In the genomic region with DNA sequence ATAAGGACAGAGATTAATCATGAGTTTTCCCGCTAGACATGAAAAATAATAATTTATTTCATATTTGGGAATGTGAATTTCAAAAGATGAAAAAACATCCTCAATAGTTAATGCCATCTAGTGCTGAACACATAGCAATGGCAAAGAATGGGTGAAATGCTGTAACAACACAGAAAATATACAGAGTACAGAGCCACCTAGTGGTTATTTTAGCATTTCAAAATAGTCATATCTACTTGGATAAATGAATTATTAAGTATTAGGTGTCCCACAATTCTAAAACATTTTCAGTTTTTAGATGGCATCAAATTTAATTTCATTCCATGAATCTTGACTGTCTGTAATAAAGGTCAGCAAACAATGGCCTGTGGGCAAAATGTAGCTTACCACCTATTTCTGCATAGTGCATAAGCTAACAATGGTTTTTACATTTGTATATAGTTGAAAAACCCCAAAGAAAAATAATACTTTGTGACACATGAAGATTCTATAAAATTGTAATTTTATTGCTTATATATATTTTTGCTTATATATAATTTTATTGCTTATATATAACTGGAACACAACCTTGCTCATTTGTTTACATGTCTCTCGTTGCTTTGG, we compare ENCODE assay signal across 8 cellular contexts.
DNase-seq lines count a peak whose midpoint lies in the region; ATAC-seq, FAIRE-seq and TF ChIP-seq lines count a peak whose summit lies in the region.

No MANE protein-coding gene starts in this region.

- DNase-seq in Calu3 (no peak), GM23338 (ENCODE audit: low spot score) (peak; percentile 28), NCI-H1694 treated with DMSO at 0.1 percent for 48 hours (lab: John Stamatoyannopoulos, UW) (peak; percentile 27), K562 (ENCODE audit: extremely low read depth in 1 of 4, low spot score in 3 of 4) (peak; percentile 1 to 12 (median 7)), mesothelial cell of epicardium (ENCODE audit: low spot score in 2 of 2, unreplicated experiment in 2 of 2) (no peak), NCI-H146 (lab: John Stamatoyannopoulos, UW) (no peak), gastrocnemius medialis (no peak)

- H3K27me3 Mint-ChIP-seq in Calu3 (ENCODE audit: unreplicated experiment) (no peaks in the 10 kb centered on the region), GM23338 (ENCODE audit: insufficient read depth, low read depth, poor library complexity) (peaks cover 2% of the 10 kb centered on the region), mesothelial cell of epicardium (ENCODE audit: low read depth) (peaks cover 1% of the 10 kb centered on the region)

- intact Hi-C loops in Calu3 (cut with micrococcal nuclease; ENCODE audit: unreplicated experiment) (no loop called here), K562 (cut with micrococcal nuclease) (no loop called here), gastrocnemius medialis (cut with DNase I; ENCODE audit: low total_unique reads) (no loop called here)

- in situ Hi-C loops in K562 (cut with MboI) = no loop called here
- in situ Hi-C loops in gastrocnemius medialis (cut with MboI; ENCODE audit: low sequenced_read_pairs in 4 of 4) = no loop called here

- H3K9me3 ChIP-seq in K562 (replicated peaks; ENCODE audit: control insufficient read depth, insufficient read depth, low read depth, low read length) (no peaks in the 10 kb centered on the region), gastrocnemius medialis (no peaks in the 10 kb centered on the region)

- TF ChIP-seq POLR2A in K562 (conservative IDR thresholded peaks at IDR 0.05) = no peak
- TF ChIP-seq POLR2A in gastrocnemius medialis (IDR thresholded peaks at IDR 0.05) = no peak

- H3K4me2 ChIP-seq in GM23338 (no peak overlapping the region), K562 (ENCODE audit: insufficient read depth, low read length) (no peak overlapping the region)

- H4K20me1 ChIP-seq in GM23338 (replicated peaks; ENCODE audit: insufficient read depth) (no peaks in the 10 kb centered on the region), K562 (replicated peaks; ENCODE audit: control insufficient read depth, insufficient read depth, low read length) (no peaks in the 10 kb centered on the region)

- H3K4me3 Mint-ChIP-seq in Calu3 (ENCODE audit: low read depth, unreplicated experiment) (no peak overlapping the region), GM23338 (no peak overlapping the region), mesothelial cell of epicardium (no peak overlapping the region)

- H3K9me1 ChIP-seq in K562 (ENCODE audit: control insufficient read depth, insufficient read depth, low read length) = no peaks in the 10 kb centered on the region

- no peak for TF ChIP-seq EP300 in K562 (IDR thresholded peaks at IDR 0.05; ENCODE audit: low read length)

- H3F3A ChIP-seq in GM23338 (replicated peaks; ENCODE audit: low read depth) = no peaks in the 10 kb centered on the region

- H3K9me3 Mint-ChIP-seq in Calu3 (ENCODE audit: low read depth, unreplicated experiment) (no peaks in the 10 kb centered on the region), GM23338 (peaks cover 17% of the 10 kb centered on the region), mesothelial cell of epicardium (peaks cover 18% of the 10 kb centered on the region)

- ATAC-seq in GM23338 (no peak), K562 (no peak), HG02571 (IDR thresholded peaks at IDR 0.05; ENCODE audit: unreplicated experiment) (no peak), gastrocnemius medialis (no peak)

- H3K4me3 ChIP-seq in GM23338 (no peak overlapping the region), K562 (no peak overlapping the region), gastrocnemius medialis (no peak overlapping the region)

- H3K27ac Mint-ChIP-seq in Calu3 (ENCODE audit: unreplicated experiment) (no peak overlapping the region), GM23338 (no peak overlapping the region), mesothelial cell of epicardium (no peak overlapping the region)

- H3K36me3 Mint-ChIP-seq in Calu3 (ENCODE audit: insufficient read depth, unreplicated experiment) (no peaks in the 10 kb centered on the region), GM23338 (ENCODE audit: low read depth) (peaks cover 7% of the 10 kb centered on the region), mesothelial cell of epicardium (no peaks in the 10 kb centered on the region)

- H3K36me3 ChIP-seq in GM23338 (ENCODE audit: insufficient read depth) (no peaks in the 10 kb centered on the region), K562 (ENCODE audit: control insufficient read depth, insufficient read depth, low read length) (no peaks in the 10 kb centered on the region), gastrocnemius medialis (no peaks in the 10 kb centered on the region)

- H3K27me3 ChIP-seq in GM23338 (ENCODE audit: insufficient read depth) (no peaks in the 10 kb centered on the region), K562 (ENCODE audit: control insufficient read depth in 2 of 2, insufficient read depth in 2 of 2, low read length in 2 of 2) (no peaks in the 10 kb centered on the region), gastrocnemius medialis (no peaks in the 10 kb centered on the region)

- POLR2A ChIA-PET in K562 (lab: Yijun Ruan, JAX) = no interaction called here

- no peaks in the 10 kb centered on the region for H3K79me2 ChIP-seq in GM23338 (replicated peaks; ENCODE audit: insufficient read depth)
- no peaks in the 10 kb centered on the region for H3K79me2 ChIP-seq in K562 (ENCODE audit: control insufficient read depth, insufficient read depth, low read length)

- no peaks in the 10 kb centered on the region for H3K9me2 ChIP-seq in GM23338 (ENCODE audit: insufficient read depth)

- TF ChIP-seq RAD21 in K562 (CRISPR knock-in tag; conservative IDR thresholded peaks at IDR 0.05 in 1 of 2, IDR thresholded peaks at IDR 0.05 in 1 of 2) = peak; percentile 27 to 45; a peak in 3 of 4 replicates

- H3K4me1 ChIP-seq in GM23338 (ENCODE audit: insufficient read depth) = no peaks in the 10 kb centered on the region
- no peaks in the 10 kb centered on the region for H3K4me1 ChIP-seq in K562 (replicated peaks in 1 of 2; ENCODE audit: control insufficient read depth in 2 of 2, insufficient read depth in 2 of 2, low read length in 2 of 2)
- H3K4me1 ChIP-seq in gastrocnemius medialis = no peaks in the 10 kb centered on the region

- H3K4me1 Mint-ChIP-seq in Calu3 (ENCODE audit: low read depth, unreplicated experiment) (no peaks in the 10 kb centered on the region), GM23338 (no peaks in the 10 kb centered on the region), mesothelial cell of epicardium (peaks cover 7% of the 10 kb centered on the region)

- CTCF ChIA-PET in Calu3 (lab: Charles Lee) = no interaction called here
- CTCF ChIA-PET in K562 (lab: Yijun Ruan, JAX; ENCODE audit: low intra/inter-chr PET ratio) = no interaction called here

- no peak for FAIRE-seq in K562 (lab: Jason Lieb, UNC)

- peak; percentile 51 for TF ChIP-seq CTCF in Calu3 (IDR thresholded peaks at IDR 0.05; ENCODE audit: unreplicated experiment)
- peak; percentile 40 to 59; a peak in 3 of 4 replicates for TF ChIP-seq CTCF in GM23338 (conservative IDR thresholded peaks at IDR 0.05; ENCODE audit: low read depth in 2 of 2)
- TF ChIP-seq CTCF in K562 (IDR thresholded peaks at IDR 0.05 in 2 of 3, conservative IDR thresholded peaks at IDR 0.05 in 1 of 3; ENCODE audit: insufficient read depth in 2 of 3, low read depth in 1 of 3, low read length in 3 of 3) = peak in 2 of 3 experiments; percentile 14 to 43; a peak in 3 of 6 replicates
- TF ChIP-seq CTCF in mesothelial cell of epicardium (IDR thresholded peaks at IDR 0.05; ENCODE audit: unreplicated experiment) = peak; percentile 65
- peak in 2 of 5 experiments; percentile 4 to 36 for TF ChIP-seq CTCF in gastrocnemius medialis (IDR thresholded peaks at IDR 0.05 in 4 of 5, conservative IDR thresholded peaks at IDR 0.05 in 1 of 5)

- BruUV-seq in Calu3 (replicated peaks; lab: Mats Ljungman, UMichigan) (no TSS peak), K562 (replicated peaks; lab: Mats Ljungman, UMichigan) (no TSS peak)

- H3K27ac ChIP-seq in GM23338 (ENCODE audit: low read depth) = no peak overlapping the region
- H3K27ac ChIP-seq in K562 (ENCODE audit: extremely low read depth, low read depth, low read length) = no peak overlapping the region
- no peak overlapping the region for H3K27ac ChIP-seq in gastrocnemius medialis

- WGBS in K562 (ENCODE audit: insufficient coverage, low coverage, missing lambda C conversion rate) = 0% methylated on average over 2 of the region's 2 CpGs

- H2AFZ ChIP-seq in GM23338 (no peak overlapping the region), K562 (ENCODE audit: low read depth, low read length) (no peak overlapping the region)

- H3K9ac ChIP-seq in K562 (ENCODE audit: insufficient read depth in 1 of 2, low read depth in 2 of 2, low read length in 2 of 2) = no peak overlapping the region

TF ChIP-seq in K562, 482 proteins besides CTCF, POLR2A, EP300 and RAD21:
- TF ChIP-seq L3MBTL2 (IDR thresholded peaks at IDR 0.05) (no peak), SMARCE1 (IDR thresholded peaks at IDR 0.05) (no peak), TGIF2 (CRISPR knock-in tag; IDR thresholded peaks at IDR 0.05) (no peak), ZNF12 (CRISPR knock-in tag; IDR thresholded peaks at IDR 0.05) (no peak), IFI16 (CRISPR knock-in tag; IDR thresholded peaks at IDR 0.05) (no peak)

Comparison
In these comparisons a context has a peak if more than half of its experiments do, and no peak if none do; other contexts are left out.
1. DNase-seq: peak in GM23338 (single experiment), NCI-H1694 treated with DMSO at 0.1 percent for 48 hours (single experiment) and K562 (4 of 4); none in Calu3 (single experiment), mesothelial cell of epicardium (0 of 2), NCI-H146 (single experiment) and gastrocnemius medialis (0 of 2).